3 cellular contexts compared by ENCODE assay signal in genomic region chrX:128438082-128438481, GRCh38.
TF ChIP-seq lines count a peak whose summit lies in the region.

No MANE protein-coding gene starts in this region.

TF ChIP-seq in A549, 52 proteins besides CTCF, POLR2A, EP300 and RAD21 (continued from another document):
- peak; percentile 44 for TF ChIP-seq MAFK (IDR thresholded peaks at IDR 0.05; ENCODE audit: partially characterized antibody)
TF ChIP-seq in A549: peak in this region for 1.

TF ChIP-seq in IMR-90, 13 proteins besides CTCF, POLR2A, EP300 and RAD21 (continued from another document):
- no peak for TF ChIP-seq MAZ (IDR thresholded peaks at IDR 0.05; ENCODE audit: borderline replicate concordance, low read depth, low read length)

TF ChIP-seq in K562, 482 proteins besides CTCF, POLR2A, EP300 and RAD21 (continued from another document):
- TF ChIP-seq ZNF311 (CRISPR knock-in tag; IDR thresholded peaks at IDR 0.05): no peak
- no peak for TF ChIP-seq HDAC8 (tag; IDR thresholded peaks at IDR 0.05)
- TF ChIP-seq HMGXB4 (CRISPR knock-in tag; IDR thresholded peaks at IDR 0.05): no peak
- peak; percentile 39; the same call in 1 of the 2 replicates for TF ChIP-seq ZNF316 (IDR thresholded peaks at IDR 0.05)
- TF ChIP-seq ZNF384 (IDR thresholded peaks at IDR 0.05; ENCODE audit: low read depth, low read length): no peak
